8 cellular contexts compared by ENCODE assay signal in the genomic region with DNA sequence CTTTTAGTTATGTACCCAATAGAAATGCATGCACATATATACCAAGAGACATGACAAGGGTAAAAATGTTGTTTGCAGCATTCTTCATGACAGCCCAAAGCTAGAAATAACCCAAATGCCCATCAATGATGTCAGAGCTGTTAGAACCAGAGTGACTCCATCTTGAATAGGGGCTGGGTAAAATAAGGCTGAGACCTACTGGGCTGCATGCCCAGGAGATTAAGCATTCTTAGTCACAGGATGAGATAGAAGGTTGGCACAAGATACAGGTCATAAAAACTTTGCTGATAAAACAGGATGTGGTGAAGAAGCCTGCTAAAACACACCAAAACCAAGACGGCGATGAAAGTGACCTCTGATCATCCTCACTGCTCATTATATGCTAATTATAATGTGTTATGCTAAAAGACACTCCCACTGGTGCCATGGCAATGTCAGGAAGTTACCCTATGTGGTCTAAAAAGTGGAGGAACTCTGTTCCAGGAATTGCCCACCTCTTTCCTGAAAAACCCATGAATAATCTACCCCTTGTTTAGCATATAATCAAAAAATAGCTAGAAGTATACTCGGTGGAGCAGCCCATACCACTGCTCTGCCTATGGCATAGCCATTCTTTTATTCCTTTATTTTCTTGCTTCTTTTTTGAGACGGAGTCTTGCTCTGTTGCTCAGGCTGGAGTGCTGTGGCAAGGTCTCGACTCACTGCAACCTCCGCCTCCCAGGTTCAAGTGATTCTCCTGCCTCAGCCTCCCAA. TPM values are rescaled to one million over a fixed set of nuclear protein-coding genes. Genes with fewer than 3 reads are reported as not detected.
DNase-seq lines count a peak whose midpoint lies in the region; ATAC-seq, FAIRE-seq and TF ChIP-seq lines count a peak whose summit lies in the region.

No MANE protein-coding gene starts in this region.

- DNase-seq in H54 (ENCODE audit: insufficient read length, low spot score) = no peak
- DNase-seq in SJCRH30 = peak; percentile 41 to 56
- peak; percentile 52 to 71 for DNase-seq in cardiac fibroblast (ENCODE audit: low read depth in 2 of 2)
- peak; percentile 22 to 33 for DNase-seq in stimulated activated CD4-positive, alpha-beta T cell treated with anti-CD3 and anti-CD28 coated beads, Interleukin-2, amount 100 ng/mL, for 24 hours
- no peak for DNase-seq in WERI-Rb-1
- DNase-seq in Right ventricle myocardium inferior (ENCODE audit: missing footprints) = no peak
- DNase-seq in globus pallidus (ENCODE audit: low spot score) = no peak

- H3K9me3 ChIP-seq in SJCRH30 (replicated peaks) (no peaks in the 10 kb centered on the region), WERI-Rb-1 (ENCODE audit: severe bottlenecking) (no peaks in the 10 kb centered on the region)

- TF ChIP-seq CTCF in cardiac fibroblast (IDR thresholded peaks at IDR 0.05; ENCODE audit: low read depth, low read length) = no peak
- no peak for TF ChIP-seq CTCF in WERI-Rb-1 (IDR thresholded peaks at IDR 0.05; ENCODE audit: low read depth, low read length)

- no peak overlapping the region for H3K4me3 ChIP-seq in SJCRH30
- no peak overlapping the region for H3K4me3 ChIP-seq in cardiac fibroblast (replicated peaks in 1 of 2; ENCODE audit: low read depth in 2 of 2, low read length in 2 of 2)
- no peak overlapping the region for H3K4me3 ChIP-seq in WERI-Rb-1 (ENCODE audit: low read depth, low read length)

- no peaks in the 10 kb centered on the region for H3K27me3 ChIP-seq in SJCRH30
- no peaks in the 10 kb centered on the region for H3K27me3 ChIP-seq in WERI-Rb-1 (ENCODE audit: insufficient read depth, low read depth, severe bottlenecking)

- intact Hi-C loops in Right ventricle myocardium inferior (cut with DNase I) = no loop called here

- FAIRE-seq in H54 (lab: Jason Lieb, UNC) = peak; percentile 67

- H3K27ac ChIP-seq in SJCRH30 (peak overlapping the region; percentile 1; the same call in 1 of the 2 replicates), WERI-Rb-1 (no peak overlapping the region)

- H3K36me3 ChIP-seq in SJCRH30 (peaks cover 8% of the 10 kb centered on the region), WERI-Rb-1 (peaks cover 10% of the 10 kb centered on the region)

- ATAC-seq in GM21447 (IDR thresholded peaks at IDR 0.05; ENCODE audit: unreplicated experiment) (no peak), Right ventricle myocardium inferior (no peak)

- no peak for TF ChIP-seq POLR2A in H54 (IDR thresholded peaks at IDR 0.05; ENCODE audit: low read depth, low read length)

- H3K4me1 ChIP-seq in SJCRH30 = peaks cover 17% of the 10 kb centered on the region

RNA-seq across cellular contexts. Expression of a gene that starts 32.9 kb away (rescaled TPM):
- 28.6 and 31.3 TPM in 2 replicates for total RNA-seq in SJCRH30 (2014; rRNA removed; shearing (Covaris generic))
- 9.7 TPM for total RNA-seq in Right ventricle myocardium inferior

RNA-seq across cellular contexts. Expression of a gene that starts 42.5 kb away (rescaled TPM):
- 5,296 and 6,510 TPM in 2 replicates for total RNA-seq in SJCRH30 (2014; rRNA removed; shearing (Covaris generic))
- 829 TPM for total RNA-seq in Right ventricle myocardium inferior

Comparison
In these comparisons a context has a peak if more than half of its experiments do, and no peak if none do; other contexts are left out.
1. DNase-seq: peak in SJCRH30 (2 of 2), cardiac fibroblast (2 of 2) and stimulated activated CD4-positive, alpha-beta T cell treated with anti-CD3 and anti-CD28 coated beads, Interleukin-2, amount 100 ng/mL, for 24 hours (2 of 2); none in H54 (single experiment), WERI-Rb-1 (single experiment), Right ventricle myocardium inferior (single experiment) and globus pallidus (single experiment).